1 cellular context compared by ENCODE assay signal in the genomic region with DNA sequence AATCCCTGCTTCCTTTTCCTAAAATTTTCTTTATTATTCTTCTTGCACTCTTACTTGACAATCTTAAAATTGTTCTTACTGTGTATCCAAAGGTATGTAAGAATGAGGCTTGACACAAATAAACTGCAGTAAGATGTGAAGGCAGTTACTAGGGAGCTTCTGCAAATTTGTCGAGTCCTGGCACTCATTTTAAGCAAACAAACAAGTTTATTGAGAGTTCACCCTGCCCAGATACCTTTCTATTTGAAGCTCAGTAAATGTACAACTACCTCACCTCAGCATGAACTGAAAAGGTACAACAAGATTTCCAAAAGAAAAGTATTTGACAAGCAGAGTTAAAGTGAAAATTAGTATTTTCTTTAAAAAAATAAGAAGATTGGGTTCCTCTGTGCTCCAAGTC.
TF ChIP-seq lines count a peak whose summit lies in the region.

No MANE protein-coding gene starts in this region.

TF ChIP-seq in SK-N-SH treated with all-trans-retinoic acid at 6 μM for 48 hours, 23 proteins besides CTCF, POLR2A, EP300 and RAD21 (continued from another document):
- no peak for TF ChIP-seq TSHZ2 (CRISPR knock-in tag; IDR thresholded peaks at IDR 0.05)
- TF ChIP-seq, protein P1, sequence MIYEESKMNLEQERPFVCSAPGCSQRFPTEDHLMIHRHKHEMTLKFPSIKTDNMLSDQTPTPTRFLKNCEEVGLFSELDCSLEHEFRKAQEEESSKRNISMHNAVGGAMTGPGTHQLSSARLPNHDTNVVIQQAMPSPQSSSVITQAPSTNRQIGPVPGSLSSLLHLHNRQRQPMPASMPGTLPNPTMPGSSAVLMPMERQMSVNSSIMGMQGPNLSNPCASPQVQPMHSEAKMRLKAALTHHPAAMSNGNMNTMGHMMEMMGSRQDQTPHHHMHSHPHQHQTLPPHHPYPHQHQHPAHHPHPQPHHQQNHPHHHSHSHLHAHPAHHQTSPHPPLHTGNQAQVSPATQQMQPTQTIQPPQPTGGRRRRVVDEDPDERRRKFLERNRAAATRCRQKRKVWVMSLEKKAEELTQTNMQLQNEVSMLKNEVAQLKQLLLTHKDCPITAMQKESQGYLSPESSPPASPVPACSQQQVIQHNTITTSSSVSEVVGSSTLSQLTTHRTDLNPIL (CRISPR knock-in tag; IDR thresholded peaks at IDR 0.05; ENCODE audit: low read depth) = no peak
- no peak for TF ChIP-seq ZFP3 (CRISPR knock-in tag; IDR thresholded peaks at IDR 0.05)
- TF ChIP-seq ISL1 (CRISPR knock-in tag; IDR thresholded peaks at IDR 0.05) = no peak
